Comparison of ENCODE assay signal across 1 cellular context in the genomic region with DNA sequence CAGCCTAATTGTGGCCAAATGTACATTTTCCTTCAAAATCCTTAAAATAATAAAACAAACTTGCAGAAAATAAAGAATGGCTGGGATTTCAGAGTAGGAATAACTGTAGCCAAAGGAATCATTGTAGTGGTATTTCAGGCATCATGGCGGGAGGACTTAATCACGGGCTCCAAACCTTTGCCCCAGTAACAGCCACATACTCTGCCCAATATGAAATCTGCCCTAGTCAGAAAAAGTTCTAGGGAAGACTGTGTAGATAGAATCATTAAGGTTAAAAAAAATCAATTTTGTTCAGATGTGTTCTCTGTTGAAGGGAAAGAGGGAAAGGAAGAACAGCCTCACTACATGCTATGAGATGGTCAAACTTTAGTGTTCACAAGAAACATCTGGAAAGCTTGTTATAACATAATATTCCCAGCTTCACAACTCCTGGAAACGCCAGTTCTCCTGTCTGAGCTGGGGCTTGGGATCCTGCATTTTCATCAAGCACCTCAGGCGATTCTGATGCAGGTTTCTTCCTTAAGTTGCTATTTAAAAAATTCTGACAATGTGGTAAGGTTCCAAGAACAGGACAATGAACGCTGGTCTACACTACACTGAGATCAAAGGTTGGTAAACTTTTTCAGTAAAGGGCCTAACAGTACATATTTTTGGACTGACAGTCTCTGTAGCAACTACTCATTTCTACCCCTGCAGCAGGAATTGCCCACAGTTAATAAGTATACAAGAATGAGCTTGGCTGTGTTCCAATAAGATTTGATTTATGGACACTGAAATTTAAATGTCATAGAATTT.
TF ChIP-seq lines count a peak whose summit lies in the region.

No MANE protein-coding gene starts in this region.

TF ChIP-seq in HepG2, 621 proteins besides CTCF, POLR2A, EP300 and RAD21 (continued from another document and continues in another):
- TF ChIP-seq, protein P1, sequence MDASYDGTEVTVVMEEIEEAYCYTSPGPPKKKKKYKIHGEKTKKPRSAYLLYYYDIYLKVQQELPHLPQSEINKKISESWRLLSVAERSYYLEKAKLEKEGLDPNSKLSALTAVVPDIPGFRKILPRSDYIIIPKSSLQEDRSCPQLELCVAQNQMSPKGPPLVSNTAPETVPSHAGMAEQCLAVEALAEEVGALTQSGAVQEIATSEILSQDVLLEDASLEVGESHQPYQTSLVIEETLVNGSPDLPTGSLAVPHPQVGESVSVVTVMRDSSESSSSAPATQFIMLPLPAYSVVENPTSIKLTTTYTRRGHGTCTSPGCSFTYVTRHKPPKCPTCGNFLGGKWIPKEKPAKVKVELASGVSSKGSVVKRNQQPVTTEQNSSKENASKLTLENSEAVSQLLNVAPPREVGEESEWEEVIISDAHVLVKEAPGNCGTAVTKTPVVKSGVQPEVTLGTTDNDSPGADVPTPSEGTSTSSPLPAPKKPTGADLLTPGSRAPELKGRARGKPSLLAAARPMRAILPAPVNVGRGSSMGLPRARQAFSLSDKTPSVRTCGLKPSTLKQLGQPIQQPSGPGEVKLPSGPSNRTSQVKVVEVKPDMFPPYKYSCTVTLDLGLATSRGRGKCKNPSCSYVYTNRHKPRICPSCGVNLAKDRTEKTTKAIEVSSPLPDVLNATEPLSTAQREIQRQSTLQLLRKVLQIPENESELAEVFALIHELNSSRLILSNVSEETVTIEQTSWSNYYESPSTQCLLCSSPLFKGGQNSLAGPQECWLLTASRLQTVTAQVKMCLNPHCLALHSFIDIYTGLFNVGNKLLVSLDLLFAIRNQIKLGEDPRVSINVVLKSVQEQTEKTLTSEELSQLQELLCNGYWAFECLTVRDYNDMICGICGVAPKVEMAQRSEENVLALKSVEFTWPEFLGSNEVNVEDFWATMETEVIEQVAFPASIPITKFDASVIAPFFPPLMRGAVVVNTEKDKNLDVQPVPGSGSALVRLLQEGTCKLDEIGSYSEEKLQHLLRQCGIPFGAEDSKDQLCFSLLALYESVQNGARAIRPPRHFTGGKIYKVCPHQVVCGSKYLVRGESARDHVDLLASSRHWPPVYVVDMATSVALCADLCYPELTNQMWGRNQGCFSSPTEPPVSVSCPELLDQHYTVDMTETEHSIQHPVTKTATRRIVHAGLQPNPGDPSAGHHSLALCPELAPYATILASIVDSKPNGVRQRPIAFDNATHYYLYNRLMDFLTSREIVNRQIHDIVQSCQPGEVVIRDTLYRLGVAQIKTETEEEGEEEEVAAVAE (CRISPR knock-in tag; IDR thresholded peaks at IDR 0.05; ENCODE audit: borderline replicate concordance), result no peak
- TF ChIP-seq, protein P2, sequence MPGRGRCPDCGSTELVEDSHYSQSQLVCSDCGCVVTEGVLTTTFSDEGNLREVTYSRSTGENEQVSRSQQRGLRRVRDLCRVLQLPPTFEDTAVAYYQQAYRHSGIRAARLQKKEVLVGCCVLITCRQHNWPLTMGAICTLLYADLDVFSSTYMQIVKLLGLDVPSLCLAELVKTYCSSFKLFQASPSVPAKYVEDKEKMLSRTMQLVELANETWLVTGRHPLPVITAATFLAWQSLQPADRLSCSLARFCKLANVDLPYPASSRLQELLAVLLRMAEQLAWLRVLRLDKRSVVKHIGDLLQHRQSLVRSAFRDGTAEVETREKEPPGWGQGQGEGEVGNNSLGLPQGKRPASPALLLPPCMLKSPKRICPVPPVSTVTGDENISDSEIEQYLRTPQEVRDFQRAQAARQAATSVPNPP (CRISPR knock-in tag; IDR thresholded peaks at IDR 0.05), result no peak
- TF ChIP-seq, protein P3, sequence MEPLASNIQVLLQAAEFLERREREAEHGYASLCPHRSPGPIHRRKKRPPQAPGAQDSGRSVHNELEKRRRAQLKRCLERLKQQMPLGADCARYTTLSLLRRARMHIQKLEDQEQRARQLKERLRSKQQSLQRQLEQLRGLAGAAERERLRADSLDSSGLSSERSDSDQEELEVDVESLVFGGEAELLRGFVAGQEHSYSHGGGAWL (CRISPR knock-in tag; IDR thresholded peaks at IDR 0.05), result no peak
- TF ChIP-seq RBM22 (optimal IDR thresholded peaks at IDR 0.05; ENCODE audit: low read length) (peak; percentile 51), ZFP90 (CRISPR knock-in tag; IDR thresholded peaks at IDR 0.05; ENCODE audit: borderline replicate concordance) (no peak), NR1H2 (CRISPR knock-in tag; IDR thresholded peaks at IDR 0.05; ENCODE audit: borderline replicate concordance, low read depth) (no peak), ZBTB3 (CRISPR knock-in tag; IDR thresholded peaks at IDR 0.05; ENCODE audit: borderline replicate concordance, low read depth) (no peak), ZNF317 (CRISPR knock-in tag; IDR thresholded peaks at IDR 0.05) (no peak), MAZ (IDR thresholded peaks at IDR 0.05; ENCODE audit: borderline replicate concordance, low read depth, low read length) (no peak), MAZ (CRISPR knock-in tag; IDR thresholded peaks at IDR 0.05; ENCODE audit: low read depth) (no peak), PTBP1 (IDR thresholded peaks at IDR 0.05; ENCODE audit: low read depth, low read length, poor library complexity, severe bottlenecking) (no peak), NCOR1 (IDR thresholded peaks at IDR 0.05; ENCODE audit: borderline replicate concordance, low read length) (peak; percentile 69; the same call in 1 of the 2 replicates), KAT2B (IDR thresholded peaks at IDR 0.05; ENCODE audit: borderline replicate concordance, low read depth, low read length) (no peak), MED8 (CRISPR knock-in tag; IDR thresholded peaks at IDR 0.05; ENCODE audit: insufficient replicate concordance) (no peak), KAT7 (CRISPR knock-in tag; IDR thresholded peaks at IDR 0.05; ENCODE audit: borderline replicate concordance) (no peak), ZNF207 (IDR thresholded peaks at IDR 0.05; ENCODE audit: borderline replicate concordance) (no peak), ZSCAN31 (CRISPR knock-in tag; IDR thresholded peaks at IDR 0.05; ENCODE audit: low read depth) (no peak), KDM5A (IDR thresholded peaks at IDR 0.05; ENCODE audit: borderline replicate concordance, low read length) (no peak), GATAD1 (CRISPR knock-in tag; IDR thresholded peaks at IDR 0.05) (no peak), ZNF180 (CRISPR knock-in tag; IDR thresholded peaks at IDR 0.05; ENCODE audit: borderline replicate concordance, low read depth) (no peak), ZNF678 (CRISPR knock-in tag; IDR thresholded peaks at IDR 0.05) (no peak), SALL1 (CRISPR knock-in tag; IDR thresholded peaks at IDR 0.05) (peak; percentile 41; the same call in 1 of the 2 replicates), KDM1A (CRISPR knock-in tag; IDR thresholded peaks at IDR 0.05) (no peak), ZNF589 (CRISPR knock-in tag; conservative IDR thresholded peaks at IDR 0.05) (no peak), ELF3 (CRISPR knock-in tag; IDR thresholded peaks at IDR 0.05) (peak; percentile 11; the same call in 1 of the 2 replicates), BRD4 (CRISPR knock-in tag; IDR thresholded peaks at IDR 0.05) (no peak), ZSCAN30 (CRISPR knock-in tag; IDR thresholded peaks at IDR 0.05) (no peak), TBX3 (IDR thresholded peaks at IDR 0.05; ENCODE audit: borderline replicate concordance) (no peak), PCBP1 (IDR thresholded peaks at IDR 0.05; ENCODE audit: borderline replicate concordance, low read depth, low read length) (no peak), SOX13 (IDR thresholded peaks at IDR 0.05) (no peak), SOX13 (CRISPR knock-in tag; conservative IDR thresholded peaks at IDR 0.05 in 1 of 2, IDR thresholded peaks at IDR 0.05 in 1 of 2) (peak in 1 of 2 experiments; percentile 84; a peak in 2 of 4 replicates), PHF8 (CRISPR knock-in tag; IDR thresholded peaks at IDR 0.05) (no peak), SIX1 (CRISPR knock-in tag; IDR thresholded peaks at IDR 0.05; ENCODE audit: borderline replicate concordance) (no peak), ATRX (CRISPR knock-in tag; IDR thresholded peaks at IDR 0.05; ENCODE audit: borderline replicate concordance) (no peak), HNRNPL (IDR thresholded peaks at IDR 0.05; ENCODE audit: low read depth, low read length) (no peak), HIVEP1 (CRISPR knock-in tag; IDR thresholded peaks at IDR 0.05) (no peak), MXD4 (CRISPR knock-in tag; IDR thresholded peaks at IDR 0.05) (peak; percentile 57; the same call in 1 of the 2 replicates), ZNF33B (CRISPR knock-in tag; IDR thresholded peaks at IDR 0.05) (no peak), TBL1XR1 (IDR thresholded peaks at IDR 0.05; ENCODE audit: borderline replicate concordance, low read length, partially characterized antibody) (no peak), MIER3 (CRISPR knock-in tag; IDR thresholded peaks at IDR 0.05; ENCODE audit: borderline replicate concordance) (no peak), ZFP36L1 (CRISPR knock-in tag; IDR thresholded peaks at IDR 0.05) (no peak), ZNF232 (CRISPR knock-in tag; IDR thresholded peaks at IDR 0.05; ENCODE audit: borderline replicate concordance) (no peak), SMC3 (IDR thresholded peaks at IDR 0.05; ENCODE audit: low read length) (no peak), NFATC3 (CRISPR knock-in tag; IDR thresholded peaks at IDR 0.05) (no peak), KLF9 (CRISPR knock-in tag; IDR thresholded peaks at IDR 0.05; ENCODE audit: low read depth) (no peak), SAP130 (CRISPR knock-in tag; IDR thresholded peaks at IDR 0.05; ENCODE audit: low read depth) (peak; percentile 42; the same call in 1 of the 2 replicates), ZNF234 (CRISPR knock-in tag; conservative IDR thresholded peaks at IDR 0.05) (no peak), ATF1 (CRISPR knock-in tag; IDR thresholded peaks at IDR 0.05) (no peak)
- TF ChIP-seq, protein P4, sequence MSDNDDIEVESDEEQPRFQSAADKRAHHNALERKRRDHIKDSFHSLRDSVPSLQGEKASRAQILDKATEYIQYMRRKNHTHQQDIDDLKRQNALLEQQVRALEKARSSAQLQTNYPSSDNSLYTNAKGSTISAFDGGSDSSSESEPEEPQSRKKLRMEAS (IDR thresholded peaks at IDR 0.05), result no peak
- TF ChIP-seq, protein P5, sequence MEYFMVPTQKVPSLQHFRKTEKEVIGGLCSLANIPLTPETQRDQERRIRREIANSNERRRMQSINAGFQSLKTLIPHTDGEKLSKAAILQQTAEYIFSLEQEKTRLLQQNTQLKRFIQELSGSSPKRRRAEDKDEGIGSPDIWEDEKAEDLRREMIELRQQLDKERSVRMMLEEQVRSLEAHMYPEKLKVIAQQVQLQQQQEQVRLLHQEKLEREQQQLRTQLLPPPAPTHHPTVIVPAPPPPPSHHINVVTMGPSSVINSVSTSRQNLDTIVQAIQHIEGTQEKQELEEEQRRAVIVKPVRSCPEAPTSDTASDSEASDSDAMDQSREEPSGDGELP (IDR thresholded peaks at IDR 0.05; ENCODE audit: borderline replicate concordance, low read depth), result no peak
- TF ChIP-seq, protein P6, sequence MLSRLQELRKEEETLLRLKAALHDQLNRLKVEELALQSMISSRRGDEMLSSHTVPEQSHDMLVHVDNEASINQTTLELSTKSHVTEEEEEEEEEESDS (CRISPR knock-in tag; IDR thresholded peaks at IDR 0.05; ENCODE audit: borderline replicate concordance), result no peak
- TF ChIP-seq, protein P7, sequence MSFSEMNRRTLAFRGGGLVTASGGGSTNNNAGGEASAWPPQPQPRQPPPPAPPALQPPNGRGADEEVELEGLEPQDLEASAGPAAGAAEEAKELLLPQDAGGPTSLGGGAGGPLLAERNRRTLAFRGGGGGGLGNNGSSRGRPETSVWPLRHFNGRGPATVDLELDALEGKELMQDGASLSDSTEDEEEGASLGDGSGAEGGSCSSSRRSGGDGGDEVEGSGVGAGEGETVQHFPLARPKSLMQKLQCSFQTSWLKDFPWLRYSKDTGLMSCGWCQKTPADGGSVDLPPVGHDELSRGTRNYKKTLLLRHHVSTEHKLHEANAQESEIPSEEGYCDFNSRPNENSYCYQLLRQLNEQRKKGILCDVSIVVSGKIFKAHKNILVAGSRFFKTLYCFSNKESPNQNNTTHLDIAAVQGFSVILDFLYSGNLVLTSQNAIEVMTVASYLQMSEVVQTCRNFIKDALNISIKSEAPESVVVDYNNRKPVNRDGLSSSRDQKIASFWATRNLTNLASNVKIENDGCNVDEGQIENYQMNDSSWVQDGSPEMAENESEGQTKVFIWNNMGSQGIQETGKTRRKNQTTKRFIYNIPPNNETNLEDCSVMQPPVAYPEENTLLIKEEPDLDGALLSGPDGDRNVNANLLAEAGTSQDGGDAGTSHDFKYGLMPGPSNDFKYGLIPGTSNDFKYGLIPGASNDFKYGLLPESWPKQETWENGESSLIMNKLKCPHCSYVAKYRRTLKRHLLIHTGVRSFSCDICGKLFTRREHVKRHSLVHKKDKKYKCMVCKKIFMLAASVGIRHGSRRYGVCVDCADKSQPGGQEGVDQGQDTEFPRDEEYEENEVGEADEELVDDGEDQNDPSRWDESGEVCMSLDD (CRISPR knock-in tag; IDR thresholded peaks at IDR 0.05; ENCODE audit: borderline replicate concordance), result no peak
- TF ChIP-seq, protein P8, sequence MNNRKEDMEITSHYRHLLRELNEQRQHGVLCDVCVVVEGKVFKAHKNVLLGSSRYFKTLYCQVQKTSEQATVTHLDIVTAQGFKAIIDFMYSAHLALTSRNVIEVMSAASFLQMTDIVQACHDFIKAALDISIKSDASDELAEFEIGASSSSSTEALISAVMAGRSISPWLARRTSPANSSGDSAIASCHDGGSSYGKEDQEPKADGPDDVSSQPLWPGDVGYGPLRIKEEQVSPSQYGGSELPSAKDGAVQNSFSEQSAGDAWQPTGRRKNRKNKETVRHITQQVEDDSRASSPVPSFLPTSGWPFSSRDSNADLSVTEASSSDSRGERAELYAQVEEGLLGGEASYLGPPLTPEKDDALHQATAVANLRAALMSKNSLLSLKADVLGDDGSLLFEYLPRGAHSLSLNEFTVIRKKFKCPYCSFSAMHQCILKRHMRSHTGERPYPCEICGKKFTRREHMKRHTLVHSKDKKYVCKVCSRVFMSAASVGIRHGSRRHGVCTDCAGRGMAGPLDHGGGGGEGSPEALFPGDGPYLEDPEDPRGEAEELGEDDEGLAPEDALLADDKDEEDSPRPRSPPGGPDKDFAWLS (CRISPR knock-in tag; IDR thresholded peaks at IDR 0.05; ENCODE audit: borderline replicate concordance), result no peak
- TF ChIP-seq, protein P9, sequence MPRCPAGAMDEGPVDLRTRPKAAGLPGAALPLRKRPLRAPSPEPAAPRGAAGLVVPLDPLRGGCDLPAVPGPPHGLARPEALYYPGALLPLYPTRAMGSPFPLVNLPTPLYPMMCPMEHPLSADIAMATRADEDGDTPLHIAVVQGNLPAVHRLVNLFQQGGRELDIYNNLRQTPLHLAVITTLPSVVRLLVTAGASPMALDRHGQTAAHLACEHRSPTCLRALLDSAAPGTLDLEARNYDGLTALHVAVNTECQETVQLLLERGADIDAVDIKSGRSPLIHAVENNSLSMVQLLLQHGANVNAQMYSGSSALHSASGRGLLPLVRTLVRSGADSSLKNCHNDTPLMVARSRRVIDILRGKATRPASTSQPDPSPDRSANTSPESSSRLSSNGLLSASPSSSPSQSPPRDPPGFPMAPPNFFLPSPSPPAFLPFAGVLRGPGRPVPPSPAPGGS (CRISPR knock-in tag; IDR thresholded peaks at IDR 0.05), result no peak
- TF ChIP-seq, protein P10, sequence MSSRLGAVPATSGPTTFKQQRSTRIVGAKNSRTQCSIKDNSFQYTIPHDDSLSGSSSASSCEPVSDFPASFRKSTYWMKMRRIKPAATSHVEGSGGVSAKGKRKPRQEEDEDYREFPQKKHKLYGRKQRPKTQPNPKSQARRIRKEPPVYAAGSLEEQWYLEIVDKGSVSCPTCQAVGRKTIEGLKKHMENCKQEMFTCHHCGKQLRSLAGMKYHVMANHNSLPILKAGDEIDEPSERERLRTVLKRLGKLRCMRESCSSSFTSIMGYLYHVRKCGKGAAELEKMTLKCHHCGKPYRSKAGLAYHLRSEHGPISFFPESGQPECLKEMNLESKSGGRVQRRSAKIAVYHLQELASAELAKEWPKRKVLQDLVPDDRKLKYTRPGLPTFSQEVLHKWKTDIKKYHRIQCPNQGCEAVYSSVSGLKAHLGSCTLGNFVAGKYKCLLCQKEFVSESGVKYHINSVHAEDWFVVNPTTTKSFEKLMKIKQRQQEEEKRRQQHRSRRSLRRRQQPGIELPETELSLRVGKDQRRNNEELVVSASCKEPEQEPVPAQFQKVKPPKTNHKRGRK (CRISPR knock-in tag; IDR thresholded peaks at IDR 0.05), result no peak
